ENCODE assay signal across 23 cellular contexts in the genomic region with DNA sequence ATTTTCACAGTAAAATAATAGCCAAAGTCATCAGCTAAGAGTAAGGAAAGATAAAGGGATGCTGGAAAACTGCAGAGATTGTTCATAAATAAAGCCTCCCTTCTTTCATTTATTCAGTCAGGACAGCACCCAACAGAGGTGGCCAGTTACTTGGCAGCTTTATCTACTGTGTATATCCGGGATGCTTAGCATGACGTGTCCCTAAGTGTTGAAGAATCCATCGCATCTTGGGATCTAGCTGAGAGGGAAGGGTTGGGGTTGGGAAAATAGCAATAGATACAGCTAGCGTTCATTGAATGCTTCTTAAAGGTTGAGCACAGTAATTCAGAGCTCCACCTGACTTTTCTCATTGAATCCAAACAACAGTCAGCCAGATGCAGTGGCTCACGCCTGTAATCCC. TPM values are rescaled to one million over a fixed set of nuclear protein-coding genes. Genes with fewer than 3 reads are reported as not detected.
DNase-seq lines count a peak whose midpoint lies in the region; ATAC-seq, FAIRE-seq and TF ChIP-seq lines count a peak whose summit lies in the region.
"Had no signal": no experiment of that assay in that cellular context is flagged by ENCODE, and none has a peak within 500 bp of the region (broad histone marks: within the 10 kb centered on the region; RNA-seq: fewer than 3 reads in every experiment).

No MANE protein-coding gene starts in this region.

- H2AFZ ChIP-seq in K562 (ENCODE audit: low read depth, low read length) (no peak overlapping the region; the same call in 1 of the 2 replicates), osteoblast (ENCODE audit: low read length) (no peak overlapping the region)

- H3K79me2 ChIP-seq in K562 (ENCODE audit: control insufficient read depth, insufficient read depth, low read length) (no peaks in the 10 kb centered on the region), osteoblast (ENCODE audit: insufficient read depth, low read length) (no peaks in the 10 kb centered on the region)

- H3K36me3 ChIP-seq in K562 (ENCODE audit: control insufficient read depth, insufficient read depth, low read length), result no peaks in the 10 kb centered on the region
- H3K36me3 ChIP-seq in osteoblast (ENCODE audit: insufficient read depth, low read length), result no peaks in the 10 kb centered on the region
- H3K36me3 ChIP-seq: BLaER1 treated with 17β-estradiol and CSF1 and Interleukin-3, amounts not matched to agents 10 nM and 100 nM had no signal

- TF ChIP-seq CTCF in K562 (IDR thresholded peaks at IDR 0.05 in 2 of 3, conservative IDR thresholded peaks at IDR 0.05 in 1 of 3; ENCODE audit: insufficient read depth in 2 of 3, low read depth in 1 of 3, low read length in 3 of 3), result no peak
- TF ChIP-seq CTCF in osteoblast (IDR thresholded peaks at IDR 0.05; ENCODE audit: extremely low read depth, low read depth, low read length), result no peak

- in situ Hi-C loops in K562 (cut with MboI), result no loop called here

- no peaks in the 10 kb centered on the region for H3K9me3 ChIP-seq in K562 (replicated peaks; ENCODE audit: control insufficient read depth, insufficient read depth, low read depth, low read length)
- no peaks in the 10 kb centered on the region for H3K9me3 ChIP-seq in osteoblast (ENCODE audit: low read depth, low read length)
- H3K9me3 ChIP-seq: A549; BLaER1 treated with 17β-estradiol and CSF1 and Interleukin-3, amounts not matched to agents 10 nM and 100 nM; Caco-2 had no signal

- H4K20me1 ChIP-seq in K562 (replicated peaks; ENCODE audit: control insufficient read depth, insufficient read depth, low read length) (no peaks in the 10 kb centered on the region), osteoblast (ENCODE audit: insufficient read depth, low read length) (no peaks in the 10 kb centered on the region)
- H4K20me1 ChIP-seq: BLaER1 treated with 17β-estradiol and CSF1 and Interleukin-3, amounts not matched to agents 10 nM and 100 nM had no signal

- H3K27me3 ChIP-seq in K562 (ENCODE audit: control insufficient read depth in 2 of 2, insufficient read depth in 2 of 2, low read length in 2 of 2), result no peaks in the 10 kb centered on the region
- no peaks in the 10 kb centered on the region for H3K27me3 ChIP-seq in osteoblast (ENCODE audit: insufficient read depth, low read length)

- H3K9ac ChIP-seq in K562 (ENCODE audit: insufficient read depth in 1 of 2, low read depth in 2 of 2, low read length in 2 of 2), result no peak overlapping the region
- H3K9ac ChIP-seq: BLaER1 treated with 17β-estradiol and CSF1 and Interleukin-3, amounts not matched to agents 10 nM and 100 nM had no signal

- no peak for ATAC-seq in K562
- ATAC-seq: A549; CD8-positive, alpha-beta T cell; GM12878 had no signal

- WGBS in K562 (ENCODE audit: insufficient coverage, low coverage, missing lambda C conversion rate), result 38% methylated on average over 5 of the region's 5 CpGs

- H3K4me2 ChIP-seq in K562 (ENCODE audit: insufficient read depth, low read length) (no peak overlapping the region), osteoblast (ENCODE audit: insufficient read depth, low read length) (no peak overlapping the region)
- H3K4me2 ChIP-seq: A549; BLaER1 treated with 17β-estradiol and CSF1 and Interleukin-3, amounts not matched to agents 10 nM and 100 nM had no signal

- TF ChIP-seq POLR2A in K562 (conservative IDR thresholded peaks at IDR 0.05), result no peak

- no peak overlapping the region for H3K27ac ChIP-seq in K562 (ENCODE audit: extremely low read depth, low read depth, low read length)
- no peak overlapping the region for H3K27ac ChIP-seq in osteoblast (ENCODE audit: low read depth, low read length)
- H3K27ac ChIP-seq: 22Rv1; A549; BLaER1 treated with 17β-estradiol and CSF1 and Interleukin-3, amounts not matched to agents 10 nM and 100 nM; C4-2B had no signal

- CTCF ChIA-PET in K562 (lab: Yijun Ruan, JAX; ENCODE audit: low intra/inter-chr PET ratio), result no interaction called here

- intact Hi-C loops in K562 (cut with micrococcal nuclease), result no loop called here

- H3K4me1 ChIP-seq in K562 (replicated peaks in 1 of 2; ENCODE audit: control insufficient read depth in 2 of 2, insufficient read depth in 2 of 2, low read length in 2 of 2) (peaks cover 0 to 7% of the 10 kb centered on the region in 2 experiments; a peak in 3 of 5 replicates), osteoblast (ENCODE audit: insufficient read depth, low read length) (peaks cover 6% of the 10 kb centered on the region)
- H3K4me1 ChIP-seq: A549 had no signal

- TF ChIP-seq EP300 in K562 (IDR thresholded peaks at IDR 0.05; ENCODE audit: low read length), result no peak

- FAIRE-seq in K562 (lab: Jason Lieb, UNC), result no peak
- FAIRE-seq: A549, D721Med, GM12878, GM12892, GM18507 had no signal

- no TSS peak for BruUV-seq in K562 (replicated peaks; lab: Mats Ljungman, UMichigan)

- DNase-seq in EH (ENCODE audit: low read depth), result peak; percentile 20
- DNase-seq in K562 (ENCODE audit: extremely low read depth in 1 of 4, low spot score in 3 of 4), result peak in 2 of 4 experiments; percentile 2 to 3
- peak; percentile 66 for DNase-seq in osteoblast (ENCODE audit: insufficient read length, low spot score, missing footprints)
- no peak for DNase-seq in SHP77 (lab: John Stamatoyannopoulos, UW)
- DNase-seq in activated CD4-positive, alpha-beta T cell treated with anti-CD3 and anti-CD28 coated beads for 4 hours, result no peak
- DNase-seq in NK-92 treated with Interleukin-12 subunit alpha and Interleukin-12 subunit beta, amount 100 ng/mL, for 24 hours (lab: John Stamatoyannopoulos, UW), result no peak
- DNase-seq: AML-193; Caco-2; Calu3; CD4-positive, alpha-beta T cell; CD8-positive, alpha-beta T cell; DMS79 treated with DMSO at 0.1 percent for 48 hours; EL; GDM1 had no signal

- no peaks in the 10 kb centered on the region for H3K9me1 ChIP-seq in K562 (ENCODE audit: control insufficient read depth, insufficient read depth, low read length)

- H3K4me3 ChIP-seq in K562, result no peak overlapping the region
- no peak overlapping the region for H3K4me3 ChIP-seq in osteoblast (ENCODE audit: insufficient read depth, low read length)
- H3K4me3 ChIP-seq: A549; BLaER1 treated with 17β-estradiol and CSF1 and Interleukin-3, amounts not matched to agents 10 nM and 100 nM; GM12878 had no signal

- POLR2A ChIA-PET in K562 (lab: Yijun Ruan, JAX), result interaction anchor here (0.6 to 1.7 kb wide), 5 partner anchors 9 to 38 kb away, joined by 3 read pairs; a partner anchor contains a TSS

- TF ChIP-seq RAD21 in K562 (CRISPR knock-in tag; conservative IDR thresholded peaks at IDR 0.05 in 1 of 2, IDR thresholded peaks at IDR 0.05 in 1 of 2), result no peak

RNA-seq across cellular contexts. Expression of a gene that starts 5.6 kb away (rescaled TPM):
- 26.3 and 40.1 TPM in 2 replicates for total RNA-seq in K562 (2011; cell fraction: chromatin; rRNA removed; ENCODE audit: low replicate concordance)
- 15.7 and 18.8 TPM in 2 replicates for total RNA-seq in K562 (2011; cell fraction: nucleolus; rRNA removed)
- 18.2 and 30.1 TPM in 2 replicates for total RNA-seq in K562 (2011; cell fraction: nucleoplasm; rRNA removed)
- total RNA-seq in K562 (2014; rRNA removed) (3.6 and 4.2 TPM in 2 replicates), K562 (2014; rRNA removed; fragmentation: Illumina TruSeq; extraction: Trizol) (2.6 and 3.1 TPM in 2 replicates), K562 (2015; rRNA removed; fragmentation: Illumina TruSeq; extraction: Trizol) (2.0 and 2.6 TPM in 2 replicates), K562 (2021) (5.1 and 5.5 TPM in 2 replicates), osteoblast (1.1 and 2.4 TPM in 2 replicates)
- polyA plus RNA-seq in K562 (2011; rRNA removed) (5.3 and 12.2 TPM in 2 replicates), K562 (2014; fragmentation: Illumina TruSeq; extraction: Trizol) (4.0 and 5.4 TPM in 2 replicates), K562 (2014; fragmentation: Nextera tagmentation; extraction: Ambion mirVana) (1 to 10 TPM; 1.5 to 1.8 TPM), K562 (2014; rRNA removed) (3.8 and 7.4 TPM in 2 replicates)
- polyA plus RNA-seq in K562 (2011; cell fraction: cytosol; rRNA removed), result 2.8 and 9.7 TPM in 2 replicates
- 5.9 and 15.1 TPM in 2 replicates for polyA plus RNA-seq in K562 (2011; cell fraction: nucleus; rRNA removed)
- polyA plus RNA-seq in K562 (2012), result 2.7 and 9.2 TPM in 2 replicates
- 9.6 and 21.6 TPM in 2 replicates for polyA minus RNA-seq in K562 (2011; rRNA and poly(A)+ RNA removed)
- 5.8 and 11.6 TPM in 2 replicates for polyA minus RNA-seq in K562 (2011; cell fraction: cytosol; rRNA and poly(A)+ RNA removed)
- 6.5 and 19.8 TPM in 2 replicates for polyA minus RNA-seq in K562 (2011; cell fraction: nucleus; rRNA and poly(A)+ RNA removed)
- total RNA-seq: B cell had no signal

RNA-seq across cellular contexts. Expression of a gene that starts 30.0 kb away (rescaled TPM):
- total RNA-seq in K562 (2011; cell fraction: chromatin; rRNA removed; ENCODE audit: low replicate concordance), result 443 and 498 TPM in 2 replicates
- total RNA-seq in K562 (2011; cell fraction: nucleolus; rRNA removed), result 275 and 278 TPM in 2 replicates
- 263 and 304 TPM in 2 replicates for total RNA-seq in K562 (2011; cell fraction: nucleoplasm; rRNA removed)
- 740 and 811 TPM in 2 replicates for total RNA-seq in K562 (2014; rRNA removed)
- total RNA-seq in K562 (2014; rRNA removed; fragmentation: Illumina TruSeq; extraction: Trizol), result 547 and 561 TPM in 2 replicates
- total RNA-seq in K562 (2015; rRNA removed; fragmentation: Illumina TruSeq; extraction: Trizol), result 712 TPM in 2 replicates
- total RNA-seq in K562 (2021), result 463 and 470 TPM in 2 replicates
- 650 and 925 TPM in 2 replicates for polyA plus RNA-seq in K562 (2011; rRNA removed)
- 274 and 376 TPM in 2 replicates for polyA plus RNA-seq in K562 (2011; cell fraction: cytosol; rRNA removed)
- 287 and 371 TPM in 2 replicates for polyA plus RNA-seq in K562 (2011; cell fraction: nucleus; rRNA removed)
- 289 and 533 TPM in 2 replicates for polyA plus RNA-seq in K562 (2012)
- 777 and 884 TPM in 2 replicates for polyA plus RNA-seq in K562 (2014; fragmentation: Illumina TruSeq; extraction: Trizol)
- 100 to 1,000 TPM; 230 to 303 TPM for polyA plus RNA-seq in K562 (2014; fragmentation: Nextera tagmentation; extraction: Ambion mirVana)
- polyA plus RNA-seq in K562 (2014; rRNA removed), result 637 and 638 TPM in 2 replicates
- 622 and 730 TPM in 2 replicates for polyA minus RNA-seq in K562 (2011; rRNA and poly(A)+ RNA removed)
- polyA minus RNA-seq in K562 (2011; cell fraction: cytosol; rRNA and poly(A)+ RNA removed), result 223 and 281 TPM in 2 replicates
- 90.7 and 174 TPM in 2 replicates for polyA minus RNA-seq in K562 (2011; cell fraction: nucleus; rRNA and poly(A)+ RNA removed)
- 99.0 and 115 TPM in 2 replicates for total RNA-seq in osteoblast

RNA-seq across cellular contexts. Expression of a gene that starts 32.7 kb away (rescaled TPM):
- total RNA-seq in K562 (2011; cell fraction: chromatin; rRNA removed; ENCODE audit: low replicate concordance), result 81.1 and 108 TPM in 2 replicates
- 111 and 126 TPM in 2 replicates for total RNA-seq in K562 (2011; cell fraction: nucleolus; rRNA removed)
- 132 and 142 TPM in 2 replicates for total RNA-seq in K562 (2011; cell fraction: nucleoplasm; rRNA removed)
- total RNA-seq in K562 (2014; rRNA removed) (352 and 493 TPM in 2 replicates), K562 (2014; rRNA removed; fragmentation: Illumina TruSeq; extraction: Trizol) (788 and 907 TPM in 2 replicates), K562 (2015; rRNA removed; fragmentation: Illumina TruSeq; extraction: Trizol) (746 and 852 TPM in 2 replicates), K562 (2021) (59.8 and 70.2 TPM in 2 replicates), osteoblast (162 and 459 TPM in 2 replicates)
- polyA plus RNA-seq in K562 (2011; rRNA removed) (376 and 443 TPM in 2 replicates), K562 (2014; fragmentation: Illumina TruSeq; extraction: Trizol) (658 and 1,033 TPM in 2 replicates), K562 (2014; fragmentation: Nextera tagmentation; extraction: Ambion mirVana) (1,000 to 10,000 TPM; 1,319 to 1,589 TPM), K562 (2014; rRNA removed) (403 and 523 TPM in 2 replicates)
- 954 and 1,184 TPM in 2 replicates for polyA plus RNA-seq in K562 (2011; cell fraction: cytosol; rRNA removed)
- polyA plus RNA-seq in K562 (2011; cell fraction: nucleus; rRNA removed), result 224 and 243 TPM in 2 replicates
- 372 and 548 TPM in 2 replicates for polyA plus RNA-seq in K562 (2012)
- 556 and 722 TPM in 2 replicates for polyA minus RNA-seq in K562 (2011; rRNA and poly(A)+ RNA removed)
- 78.1 and 105 TPM in 2 replicates for polyA minus RNA-seq in K562 (2011; cell fraction: cytosol; rRNA and poly(A)+ RNA removed)
- polyA minus RNA-seq in K562 (2011; cell fraction: nucleus; rRNA and poly(A)+ RNA removed), result 51.7 and 82.0 TPM in 2 replicates

RNA-seq across cellular contexts. Expression of a gene that starts 42.0 kb away (rescaled TPM):
- total RNA-seq in K562 (2011; cell fraction: chromatin; rRNA removed; ENCODE audit: low replicate concordance), result 471 and 502 TPM in 2 replicates
- 714 and 769 TPM in 2 replicates for total RNA-seq in K562 (2011; cell fraction: nucleolus; rRNA removed)
- total RNA-seq in K562 (2011; cell fraction: nucleoplasm; rRNA removed), result 1,389 and 2,616 TPM in 2 replicates
- total RNA-seq in K562 (2014; rRNA removed), result 4,680 and 5,042 TPM in 2 replicates
- total RNA-seq in K562 (2014; rRNA removed; fragmentation: Illumina TruSeq; extraction: Trizol), result 4,828 and 4,834 TPM in 2 replicates
- total RNA-seq in K562 (2015; rRNA removed; fragmentation: Illumina TruSeq; extraction: Trizol), result 4,355 and 4,529 TPM in 2 replicates
- total RNA-seq in K562 (2021), result 3,403 and 3,805 TPM in 2 replicates
- 9,327 and 10,494 TPM in 2 replicates for polyA plus RNA-seq in K562 (2011; rRNA removed)
- 7,179 and 13,806 TPM in 2 replicates for polyA plus RNA-seq in K562 (2011; cell fraction: cytosol; rRNA removed)
- 2,948 and 5,202 TPM in 2 replicates for polyA plus RNA-seq in K562 (2011; cell fraction: nucleus; rRNA removed)
- 7,782 and 11,481 TPM in 2 replicates for polyA plus RNA-seq in K562 (2012)
- polyA plus RNA-seq in K562 (2014; fragmentation: Illumina TruSeq; extraction: Trizol), result 5,551 and 5,604 TPM in 2 replicates
- over 10,000 TPM; 10,697 to 11,276 TPM for polyA plus RNA-seq in K562 (2014; fragmentation: Nextera tagmentation; extraction: Ambion mirVana)
- polyA plus RNA-seq in K562 (2014; rRNA removed), result 6,115 and 7,868 TPM in 2 replicates
- 1,996 and 2,558 TPM in 2 replicates for polyA minus RNA-seq in K562 (2011; rRNA and poly(A)+ RNA removed)
- 912 and 1,093 TPM in 2 replicates for polyA minus RNA-seq in K562 (2011; cell fraction: cytosol; rRNA and poly(A)+ RNA removed)
- polyA minus RNA-seq in K562 (2011; cell fraction: nucleus; rRNA and poly(A)+ RNA removed), result 197 and 533 TPM in 2 replicates
- 1,930 and 2,844 TPM in 2 replicates for total RNA-seq in osteoblast

RNA-seq across cellular contexts. Expression of a gene that starts 43.7 kb away (rescaled TPM):
- total RNA-seq in K562 (2011; cell fraction: chromatin; rRNA removed; ENCODE audit: low replicate concordance), result 9.2 and 15.6 TPM in 2 replicates
- 12.5 and 14.0 TPM in 2 replicates for total RNA-seq in K562 (2011; cell fraction: nucleolus; rRNA removed)
- total RNA-seq in K562 (2011; cell fraction: nucleoplasm; rRNA removed), result 16.0 and 23.7 TPM in 2 replicates
- 2.2 and 2.3 TPM in 2 replicates for total RNA-seq in K562 (2014; rRNA removed)
- 2.4 and 2.7 TPM in 2 replicates for total RNA-seq in K562 (2014; rRNA removed; fragmentation: Illumina TruSeq; extraction: Trizol)
- 3.0 and 3.8 TPM in 2 replicates for total RNA-seq in K562 (2015; rRNA removed; fragmentation: Illumina TruSeq; extraction: Trizol)
- total RNA-seq in K562 (2021), result 3.3 and 4.1 TPM in 2 replicates
- polyA plus RNA-seq in K562 (2011; rRNA removed), result 1.0 and 1.1 TPM in 2 replicates
- 1.1 and 1.5 TPM in 2 replicates for polyA plus RNA-seq in K562 (2011; cell fraction: cytosol; rRNA removed)
- polyA plus RNA-seq in K562 (2011; cell fraction: nucleus; rRNA removed), result 3.3 and 4.3 TPM in 2 replicates
- 1.9 and 2.8 TPM in 2 replicates for polyA plus RNA-seq in K562 (2012)
- polyA plus RNA-seq in K562 (2014; fragmentation: Illumina TruSeq; extraction: Trizol), result 1.6 and 1.9 TPM in 2 replicates
- under 1 TPM; 0.31 to 0.46 TPM for polyA plus RNA-seq in K562 (2014; fragmentation: Nextera tagmentation; extraction: Ambion mirVana)
- polyA plus RNA-seq in K562 (2014; rRNA removed), result 1.4 and 1.7 TPM in 2 replicates
- 5.3 and 6.2 TPM in 2 replicates for polyA minus RNA-seq in K562 (2011; rRNA and poly(A)+ RNA removed)
- 0.95 and 1.5 TPM in 2 replicates for polyA minus RNA-seq in K562 (2011; cell fraction: cytosol; rRNA and poly(A)+ RNA removed)
- 9.2 and 17.8 TPM in 2 replicates for polyA minus RNA-seq in K562 (2011; cell fraction: nucleus; rRNA and poly(A)+ RNA removed)
- total RNA-seq in osteoblast, result 9.0 and 10.6 TPM in 2 replicates

Comparison
In these comparisons a context has a peak if more than half of its experiments do, and no peak if none do; other contexts are left out.
1. DNase-seq: peak in EH (single experiment) and osteoblast (single experiment); none in SHP77 (0 of 2), activated CD4-positive, alpha-beta T cell treated with anti-CD3 and anti-CD28 coated beads for 4 hours (0 of 2) and NK-92 treated with Interleukin-12 subunit alpha and Interleukin-12 subunit beta, amount 100 ng/mL, for 24 hours (single experiment).